In genomic region chr1:154514066-154514553, GRCh38 we compare ENCODE assay signal across 41 cellular contexts. TPM values are rescaled to one million over a fixed set of nuclear protein-coding genes. Genes with fewer than 3 reads are reported as not detected.
"Had no signal": no experiment of that assay in that cellular context is flagged by ENCODE, and none has a peak within 500 bp of the region (broad histone marks: within the 10 kb centered on the region; RNA-seq: fewer than 3 reads in every experiment).

No MANE protein-coding gene starts in this region.

- ATAC-seq: activated CD4-positive, alpha-beta T cell treated with anti-CD3 and anti-CD28 coated beads for 36 hours; activated CD4-positive, CD25-positive, alpha-beta regulatory T cell treated with anti-CD3 and anti-CD28 coated beads, Interleukin-2, amount 50 U/mL, for 24 hours; activated CD8-positive, alpha-beta T cell treated with anti-CD3 and anti-CD28 coated beads for 36 hours; activated naive CD8-positive, alpha-beta T cell treated with anti-CD3 and anti-CD28 coated beads, Interleukin-2, amount 50 U/mL, for 24 hours; activated T-cell treated with anti-CD3 and anti-CD28 coated beads, Interleukin-2, amount 50 U/mL, for 4 hours; activated T-cell treated with anti-CD3 and anti-CD28 coated beads, Interleukin-2, amount 50 U/mL, for 72 hours; activated T-helper 17 cell treated with anti-CD3 and anti-CD28 coated beads, Interleukin-2, amount 50 U/mL, for 72 hours; WTC11 had no signal

- H3K9me3 ChIP-seq: ascending aorta had no signal

- H3K36me3 Mint-ChIP-seq: activated CD4-positive, alpha-beta memory T cell treated with anti-CD3 and anti-CD28 coated beads for 36 hours; activated naive CD4-positive, alpha-beta T cell treated with anti-CD3 and anti-CD28 coated beads, Interleukin-2, amount 10 ng/mL, durations not matched to agents 7 days and 5 days; activated naive CD4-positive, alpha-beta T cell treated with anti-CD3 and anti-CD28 coated beads, Interleukin-2, amount 50 U/mL, for 24 hours; activated naive CD8-positive, alpha-beta T cell; activated naive CD8-positive, alpha-beta T cell treated with anti-CD3 and anti-CD28 coated beads, Interleukin-2, amount 10 ng/mL, durations not matched to agents 7 days and 5 days; brain; WTC11 had no signal

- H3K27ac Mint-ChIP-seq: activated CD4-positive, alpha-beta memory T cell treated with anti-CD3 and anti-CD28 coated beads for 36 hours; activated CD4-positive, alpha-beta T cell treated with anti-CD3 and anti-CD28 coated beads for 36 hours; activated CD8-positive, alpha-beta T cell treated with anti-CD3 and anti-CD28 coated beads for 36 hours; activated naive CD4-positive, alpha-beta T cell treated with anti-CD3 and anti-CD28 coated beads, Interleukin-2, amount 10 ng/mL, durations not matched to agents 7 days and 5 days; activated naive CD4-positive, alpha-beta T cell treated with anti-CD3 and anti-CD28 coated beads, Interleukin-2, amount 50 U/mL, for 24 hours; activated naive CD8-positive, alpha-beta T cell; activated naive CD8-positive, alpha-beta T cell treated with anti-CD3 and anti-CD28 coated beads, Interleukin-2, amount 10 ng/mL, durations not matched to agents 7 days and 5 days; activated naive CD8-positive, alpha-beta T cell treated with anti-CD3 and anti-CD28 coated beads, Interleukin-2, amount 50 U/mL, for 24 hours; activated T-cell treated with anti-CD3 and anti-CD28 coated beads, Interleukin-2, amount 50 U/mL, for 72 hours; activated T-helper 1 cell treated with anti-CD3 and anti-CD28 coated beads, Interleukin-12 subunit alpha, Interleukin-12 subunit beta, Interleukin-2, Interleukin-4 antibody, amounts not matched to agents 30 ng/mL and 10 ng/mL and 1 ng/mL, durations not matched to agents 14 hours and 24 hours and 36 hours; activated T-helper 17 cell treated with anti-CD3 and anti-CD28 coated beads, Interleukin-2, amount 50 U/mL, for 72 hours; brain; T-helper 1 cell treated with Interleukin-12 subunit alpha and Interleukin-12 subunit beta and Interleukin-4 antibody, amounts not matched to agents 30 μg/mL and 1 μg/mL, for 36 hours; T-helper 2 cell treated with Interferon-gamma antibody and Interleukin-4, amounts not matched to agents 5 μg/mL and 100 μg/mL, for 36 hours; WTC11 had no signal

- H3K27ac ChIP-seq: ascending aorta, cardiac muscle cell, WERI-Rb-1 had no signal

- DNase-seq: activated CD4-positive, alpha-beta memory T cell treated with anti-CD3 and anti-CD28 coated beads for 36 hours; activated CD4-positive, alpha-beta T cell treated with anti-CD3 and anti-CD28 coated beads for 1 hour; activated CD4-positive, alpha-beta T cell treated with anti-CD3 and anti-CD28 coated beads for 36 hours; activated CD4-positive, alpha-beta T cell treated with anti-CD3 and anti-CD28 coated beads for 48 hours; activated CD4-positive, alpha-beta T cell treated with anti-CD3 and anti-CD28 coated beads, Interleukin-2, amount 50 U/mL, for 1 hour; activated CD4-positive, alpha-beta T cell treated with anti-CD3 and anti-CD28 coated beads, Interleukin-2, amount 50 U/mL, for 4 hours; activated CD4-positive, CD25-positive, alpha-beta regulatory T cell; activated CD8-positive, alpha-beta memory T cell treated with anti-CD3 and anti-CD28 coated beads, Interleukin-2, amount 50 U/mL, for 4 hours; activated CD8-positive, alpha-beta T cell treated with anti-CD3 and anti-CD28 coated beads for 36 hours; activated effector memory CD4-positive, alpha-beta T cell treated with Interleukin-2 at 50 U/mL for 16 hours; activated gamma-delta T cell; activated naive CD4-positive, alpha-beta T cell treated with anti-CD3 and anti-CD28 coated beads, Interleukin-2, amount 10 ng/mL, durations not matched to agents 7 days and 5 days; activated naive CD4-positive, alpha-beta T cell treated with Interleukin-2 at 50 U/mL for 16 hours; activated naive CD8-positive, alpha-beta T cell treated with anti-CD3 and anti-CD28 coated beads, Interleukin-2, amount 10 ng/mL, durations not matched to agents 7 days and 5 days; activated naive CD8-positive, alpha-beta T cell treated with anti-CD3 and anti-CD28 coated beads, Interleukin-2, amount 50 U/mL, for 24 hours; activated T-cell treated with anti-CD3 and anti-CD28 coated beads for 4 hours; activated T-cell treated with anti-CD3 and anti-CD28 coated beads, Interleukin-2, amount 50 U/mL, for 1 hour; activated T-cell treated with anti-CD3 and anti-CD28 coated beads, Interleukin-2, amount 50 U/mL, for 4 hours; activated T-cell treated with anti-CD3 and anti-CD28 coated beads, Interleukin-2, amount 50 U/mL, for 72 hours; amygdala; anterior cingulate cortex; caudate nucleus; cerebellar nuclear complex; T-helper 1 cell; T-helper 2 cell; T-helper 9 cell; WERI-Rb-1 had no signal

- H3K36me3 ChIP-seq: ascending aorta, cardiac muscle cell, WERI-Rb-1 had no signal

- H3K4me1 ChIP-seq: ascending aorta had no signal

- H3K27me3 Mint-ChIP-seq: activated naive CD4-positive, alpha-beta T cell treated with anti-CD3 and anti-CD28 coated beads, Interleukin-2, amount 50 U/mL, for 24 hours had no signal

- H3K4me3 Mint-ChIP-seq: activated CD4-positive, alpha-beta memory T cell treated with anti-CD3 and anti-CD28 coated beads for 36 hours; activated CD4-positive, alpha-beta T cell treated with anti-CD3 and anti-CD28 coated beads for 36 hours; activated CD8-positive, alpha-beta T cell treated with anti-CD3 and anti-CD28 coated beads for 36 hours; activated naive CD4-positive, alpha-beta T cell treated with anti-CD3 and anti-CD28 coated beads, Interleukin-2, amount 10 ng/mL, durations not matched to agents 7 days and 5 days; activated naive CD4-positive, alpha-beta T cell treated with anti-CD3 and anti-CD28 coated beads, Interleukin-2, amount 50 U/mL, for 24 hours; activated naive CD8-positive, alpha-beta T cell; activated naive CD8-positive, alpha-beta T cell treated with anti-CD3 and anti-CD28 coated beads, Interleukin-2, amount 10 ng/mL, durations not matched to agents 7 days and 5 days; activated naive CD8-positive, alpha-beta T cell treated with anti-CD3 and anti-CD28 coated beads, Interleukin-2, amount 50 U/mL, for 24 hours; activated T-cell treated with anti-CD3 and anti-CD28 coated beads, Interleukin-2, amount 50 U/mL, for 4 hours; activated T-cell treated with anti-CD3 and anti-CD28 coated beads, Interleukin-2, amount 50 U/mL, for 72 hours; activated T-helper 1 cell treated with anti-CD3 and anti-CD28 coated beads, Interleukin-12 subunit alpha, Interleukin-12 subunit beta, Interleukin-2, Interleukin-4 antibody, amounts not matched to agents 30 ng/mL and 10 ng/mL and 1 ng/mL, durations not matched to agents 14 hours and 24 hours and 36 hours; activated T-helper 17 cell treated with anti-CD3 and anti-CD28 coated beads, Interleukin-2, amount 50 U/mL, for 72 hours; brain; central memory CD8-positive, alpha-beta T cell; T-helper 1 cell treated with Interleukin-12 subunit alpha and Interleukin-12 subunit beta and Interleukin-4 antibody, amounts not matched to agents 30 μg/mL and 1 μg/mL, for 36 hours; T-helper 2 cell treated with Interferon-gamma antibody and Interleukin-4, amounts not matched to agents 5 μg/mL and 100 μg/mL, for 36 hours; WTC11 had no signal

- H3K4me1 Mint-ChIP-seq: activated CD4-positive, alpha-beta T cell treated with anti-CD3 and anti-CD28 coated beads for 36 hours; activated naive CD4-positive, alpha-beta T cell treated with anti-CD3 and anti-CD28 coated beads, Interleukin-2, amount 10 ng/mL, durations not matched to agents 7 days and 5 days; activated naive CD4-positive, alpha-beta T cell treated with anti-CD3 and anti-CD28 coated beads, Interleukin-2, amount 50 U/mL, for 24 hours; activated naive CD8-positive, alpha-beta T cell treated with anti-CD3 and anti-CD28 coated beads, Interleukin-2, amount 10 ng/mL, durations not matched to agents 7 days and 5 days; activated naive CD8-positive, alpha-beta T cell treated with anti-CD3 and anti-CD28 coated beads, Interleukin-2, amount 50 U/mL, for 24 hours; activated T-helper 17 cell treated with anti-CD3 and anti-CD28 coated beads, Interleukin-2, amount 50 U/mL, for 72 hours; brain; central memory CD8-positive, alpha-beta T cell; WTC11 had no signal

- H3K4me3 ChIP-seq: ascending aorta, cardiac muscle cell had no signal

- H3K9me3 Mint-ChIP-seq: activated CD4-positive, alpha-beta memory T cell treated with anti-CD3 and anti-CD28 coated beads for 36 hours; activated CD8-positive, alpha-beta T cell treated with anti-CD3 and anti-CD28 coated beads for 36 hours; activated naive CD4-positive, alpha-beta T cell treated with anti-CD3 and anti-CD28 coated beads, Interleukin-2, amount 10 ng/mL, durations not matched to agents 7 days and 5 days; activated naive CD4-positive, alpha-beta T cell treated with anti-CD3 and anti-CD28 coated beads, Interleukin-2, amount 50 U/mL, for 24 hours; activated naive CD8-positive, alpha-beta T cell treated with anti-CD3 and anti-CD28 coated beads, Interleukin-2, amount 10 ng/mL, durations not matched to agents 7 days and 5 days; activated naive CD8-positive, alpha-beta T cell treated with anti-CD3 and anti-CD28 coated beads, Interleukin-2, amount 50 U/mL, for 24 hours; activated T-cell treated with anti-CD3 and anti-CD28 coated beads, Interleukin-2, amount 50 U/mL, for 4 hours; activated T-cell treated with anti-CD3 and anti-CD28 coated beads, Interleukin-2, amount 50 U/mL, for 72 hours; activated T-helper 1 cell treated with anti-CD3 and anti-CD28 coated beads, Interleukin-12 subunit alpha, Interleukin-12 subunit beta, Interleukin-2, Interleukin-4 antibody, amounts not matched to agents 30 ng/mL and 10 ng/mL and 1 ng/mL, durations not matched to agents 14 hours and 24 hours and 36 hours; activated T-helper 17 cell treated with anti-CD3 and anti-CD28 coated beads, Interleukin-2, amount 50 U/mL, for 72 hours; central memory CD8-positive, alpha-beta T cell; T-helper 1 cell treated with Interleukin-12 subunit alpha and Interleukin-12 subunit beta and Interleukin-4 antibody, amounts not matched to agents 30 μg/mL and 1 μg/mL, for 36 hours; T-helper 2 cell treated with Interferon-gamma antibody and Interleukin-4, amounts not matched to agents 5 μg/mL and 100 μg/mL, for 36 hours; WTC11 had no signal

- H3K27me3 ChIP-seq: ascending aorta had no signal

RNA-seq across cellular contexts. Expression of gene SHE, which starts 11.9 kb away (rescaled TPM):
- total RNA-seq: activated CD8-positive, alpha-beta memory T cell treated with anti-CD3 and anti-CD28 coated beads for 36 hours; activated CD8-positive, alpha-beta T cell treated with anti-CD3 and anti-CD28 coated beads for 36 hours; activated naive CD8-positive, alpha-beta T cell treated with anti-CD3 and anti-CD28 coated beads, Interleukin-2, amount 10 ng/mL, durations not matched to agents 7 days and 5 days; activated T-helper 1 cell treated with anti-CD3 and anti-CD28 coated beads, Interleukin-12 subunit alpha, Interleukin-12 subunit beta, Interleukin-2, Interleukin-4 antibody, amounts not matched to agents 30 ng/mL and 10 ng/mL and 1 ng/mL, durations not matched to agents 14 hours and 24 hours and 36 hours; bronchial epithelial cell had no signal

RNA-seq across cellular contexts. Expression of gene TDRD10, which starts 12.1 kb away (rescaled TPM):
- total RNA-seq: activated CD4-positive, alpha-beta memory T cell treated with anti-CD3 and anti-CD28 coated beads for 36 hours; activated CD4-positive, alpha-beta T cell treated with anti-CD3 and anti-CD28 coated beads for 36 hours; activated CD8-positive, alpha-beta memory T cell treated with anti-CD3 and anti-CD28 coated beads for 36 hours; activated CD8-positive, alpha-beta T cell treated with anti-CD3 and anti-CD28 coated beads for 36 hours; activated naive CD8-positive, alpha-beta T cell treated with anti-CD3 and anti-CD28 coated beads, Interleukin-2, amount 10 ng/mL, durations not matched to agents 7 days and 5 days; activated T-cell treated with anti-CD3 and anti-CD28 coated beads, Interleukin-2, amount 50 U/mL, for 4 hours; activated T-helper 1 cell treated with anti-CD3 and anti-CD28 coated beads, Interleukin-12 subunit alpha, Interleukin-12 subunit beta, Interleukin-2, Interleukin-4 antibody, amounts not matched to agents 30 ng/mL and 10 ng/mL and 1 ng/mL, durations not matched to agents 14 hours and 24 hours and 36 hours; activated T-helper 17 cell treated with anti-CD3 and anti-CD28 coated beads, Interleukin-2, amount 50 U/mL, for 72 hours had no signal

RNA-seq across cellular contexts. Expression of gene CHRNB2, which starts 53.5 kb away (rescaled TPM):
- total RNA-seq: activated CD4-positive, alpha-beta memory T cell treated with anti-CD3 and anti-CD28 coated beads for 36 hours; activated CD8-positive, alpha-beta T cell treated with anti-CD3 and anti-CD28 coated beads for 36 hours; activated naive CD8-positive, alpha-beta T cell treated with anti-CD3 and anti-CD28 coated beads, Interleukin-2, amount 10 ng/mL, durations not matched to agents 7 days and 5 days; activated T-helper 1 cell treated with anti-CD3 and anti-CD28 coated beads, Interleukin-12 subunit alpha, Interleukin-12 subunit beta, Interleukin-2, Interleukin-4 antibody, amounts not matched to agents 30 ng/mL and 10 ng/mL and 1 ng/mL, durations not matched to agents 14 hours and 24 hours and 36 hours; ascending aorta; bronchial epithelial cell had no signal
- polyA plus RNA-seq: cardiac muscle cell had no signal
